In the genomic region with DNA sequence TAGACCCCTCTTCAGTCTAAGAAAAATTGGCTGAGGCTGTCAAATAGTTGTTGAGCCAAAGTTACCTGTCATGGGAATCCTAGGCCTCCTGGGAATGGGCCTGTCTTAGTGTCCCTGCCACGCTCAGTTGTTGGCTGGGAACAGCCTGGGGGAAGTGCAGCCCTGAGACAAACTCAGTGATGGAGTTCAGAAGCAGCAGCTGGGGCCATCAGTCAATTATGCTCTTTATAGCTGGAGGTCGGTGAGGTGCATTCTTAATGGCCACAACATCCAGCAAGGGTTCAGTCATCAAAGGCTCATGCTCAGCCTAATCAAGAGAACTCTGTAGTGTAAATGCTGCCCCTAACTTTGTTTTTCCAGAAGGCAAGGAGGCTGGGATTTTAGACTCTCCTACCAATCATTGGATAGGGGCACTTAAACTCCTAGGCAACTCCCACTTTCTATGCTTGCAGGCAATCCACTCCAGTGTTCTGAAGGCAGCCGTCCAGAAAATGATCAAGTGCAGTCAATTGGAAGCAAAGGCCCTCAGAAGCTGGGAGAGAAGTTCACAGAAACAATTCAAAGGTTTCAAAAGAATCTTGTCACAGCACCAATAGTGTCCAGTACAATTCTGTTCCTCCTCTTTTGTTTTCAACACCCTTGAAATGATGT, we compare ENCODE assay signal across 18 cellular contexts. TPM values are rescaled to one million over a fixed set of nuclear protein-coding genes. Genes with fewer than 3 reads are reported as not detected.
A peak's percentile ranks its signal among the peaks of the same experiment; 100 is the strongest.
DNase-seq lines count a peak whose midpoint lies in the region; TF ChIP-seq lines count a peak whose summit lies in the region.
"Had no signal": no experiment of that assay in that cellular context is flagged by ENCODE, and none has a peak within 500 bp of the region (broad histone marks: within the 10 kb centered on the region; RNA-seq: fewer than 3 reads in every experiment).

No MANE protein-coding gene starts in this region.

- H3K36me3 Mint-ChIP-seq in nephron (ENCODE audit: low read depth) = no peaks in the 10 kb centered on the region
- H3K36me3 Mint-ChIP-seq in immature natural killer cell = no peaks in the 10 kb centered on the region
- H3K36me3 Mint-ChIP-seq: IgD-negative memory B cell; stimulated activated naive B cell treated with anti-CD40 and anti-IgM and Interleukin-4, amounts not matched to agents 10 μg/mL and 1 μg/mL and 100 μg/mL, for 72 hours had no signal

- H3K9me3 ChIP-seq in SK-N-MC (ENCODE audit: low read depth, low read length) = no peaks in the 10 kb centered on the region
- no peaks in the 10 kb centered on the region for H3K9me3 ChIP-seq in left ventricle myocardium inferior (replicated peaks)
- H3K9me3 ChIP-seq: BLaER1, mucosa of descending colon, pancreas had no signal

- no peaks in the 10 kb centered on the region for H3K27me3 Mint-ChIP-seq in nephron (ENCODE audit: low read depth)
- peaks cover 0 to 8% (median 2%) of the 10 kb centered on the region in 3 donors for H3K27me3 Mint-ChIP-seq in immature natural killer cell (ENCODE audit: low read depth in 3 of 3)

- H3K27me3 ChIP-seq in left ventricle myocardium inferior (ENCODE audit: low read depth) = peaks cover 5% of the 10 kb centered on the region
- H3K27me3 ChIP-seq: BLaER1, pancreas had no signal

- DNase-seq in ELF-1 (ENCODE audit: low read depth, low spot score) (peak; percentile 29), NCI-H2029 (lab: John Stamatoyannopoulos, UW) (peak; percentile 73), SK-N-MC (ENCODE audit: low read depth, low spot score) (no peak), immature natural killer cell (no peak), ACHN (no peak), left ventricle myocardium inferior (no peak)
- DNase-seq: activated CD8-positive, alpha-beta T cell treated with anti-CD3 and anti-CD28 coated beads for 36 hours; cortex of kidney; mucosa of descending colon; NCI-H1694 treated with DMSO at 0.1 percent for 48 hours; pancreas; stimulated activated naive B cell treated with anti-CD40 and anti-IgM and Interleukin-4, amounts not matched to agents 10 μg/mL and 1 μg/mL and 100 μg/mL, for 72 hours had no signal

- in situ Hi-C loops in ACHN (cut with HindIII; ENCODE audit: low pct_ligation_motif_present, low pct_unique_long_range_greater_than_20kb, low sequenced_read_pairs) = loop anchor here (25.0 kb wide), 1 partner anchor 192 kb away; the partner anchor contains the start of gene CCDC190

- intact Hi-C loops in left ventricle myocardium inferior (cut with micrococcal nuclease) = no loop called here

- TF ChIP-seq CTCF in nephron (IDR thresholded peaks at IDR 0.05; ENCODE audit: unreplicated experiment in 3 of 3) (no peak), left ventricle myocardium inferior (IDR thresholded peaks at IDR 0.05; ENCODE audit: borderline replicate concordance) (no peak)

- H3K36me3 ChIP-seq in SK-N-MC (ENCODE audit: insufficient read depth, low read length) (no peaks in the 10 kb centered on the region), left ventricle myocardium inferior (no peaks in the 10 kb centered on the region)
- H3K36me3 ChIP-seq: BLaER1, pancreas had no signal

- no peaks in the 10 kb centered on the region for H3K4me1 ChIP-seq in left ventricle myocardium inferior
- H3K4me1 ChIP-seq: BLaER1, pancreas had no signal

- no peak overlapping the region for H3K9ac ChIP-seq in SK-N-MC (ENCODE audit: insufficient read length)
- H3K9ac ChIP-seq: BLaER1 had no signal

- H3K9me3 Mint-ChIP-seq in nephron (no peaks in the 10 kb centered on the region), immature natural killer cell (no peaks in the 10 kb centered on the region)
- H3K9me3 Mint-ChIP-seq: activated CD8-positive, alpha-beta T cell treated with anti-CD3 and anti-CD28 coated beads for 36 hours; activated T-helper 1 cell treated with anti-CD3 and anti-CD28 coated beads, Interleukin-12 subunit alpha, Interleukin-12 subunit beta, Interleukin-2, Interleukin-4 antibody, amounts not matched to agents 30 ng/mL and 10 ng/mL and 1 ng/mL, durations not matched to agents 14 hours and 24 hours and 36 hours; IgD-negative memory B cell had no signal

- H3K4me3 Mint-ChIP-seq in nephron = no peak overlapping the region
- H3K4me3 Mint-ChIP-seq in immature natural killer cell = no peak overlapping the region
- H3K4me3 Mint-ChIP-seq: activated CD8-positive, alpha-beta T cell treated with anti-CD3 and anti-CD28 coated beads for 36 hours; activated T-helper 1 cell treated with anti-CD3 and anti-CD28 coated beads, Interleukin-12 subunit alpha, Interleukin-12 subunit beta, Interleukin-2, Interleukin-4 antibody, amounts not matched to agents 30 ng/mL and 10 ng/mL and 1 ng/mL, durations not matched to agents 14 hours and 24 hours and 36 hours; IgD-negative memory B cell; stimulated activated naive B cell treated with anti-CD40 and anti-IgM and Interleukin-4, amounts not matched to agents 10 μg/mL and 1 μg/mL and 100 μg/mL, for 72 hours had no signal

- H3K4me1 Mint-ChIP-seq in nephron (peaks cover 19% of the 10 kb centered on the region), immature natural killer cell (no peaks in the 10 kb centered on the region)
- H3K4me1 Mint-ChIP-seq: IgD-negative memory B cell; stimulated activated naive B cell treated with anti-CD40 and anti-IgM and Interleukin-4, amounts not matched to agents 10 μg/mL and 1 μg/mL and 100 μg/mL, for 72 hours had no signal

- H3K27ac Mint-ChIP-seq in nephron (peak overlapping the region in 2 of 3 experiments; percentile 8 to 65), immature natural killer cell (no peak overlapping the region)
- H3K27ac Mint-ChIP-seq: activated CD8-positive, alpha-beta T cell treated with anti-CD3 and anti-CD28 coated beads for 36 hours; activated T-helper 1 cell treated with anti-CD3 and anti-CD28 coated beads, Interleukin-12 subunit alpha, Interleukin-12 subunit beta, Interleukin-2, Interleukin-4 antibody, amounts not matched to agents 30 ng/mL and 10 ng/mL and 1 ng/mL, durations not matched to agents 14 hours and 24 hours and 36 hours; IgD-negative memory B cell; stimulated activated naive B cell treated with anti-CD40 and anti-IgM and Interleukin-4, amounts not matched to agents 10 μg/mL and 1 μg/mL and 100 μg/mL, for 72 hours had no signal

- H3K4me3 ChIP-seq in SK-N-MC = no peak overlapping the region
- H3K4me3 ChIP-seq in left ventricle myocardium inferior = no peak overlapping the region
- H3K4me3 ChIP-seq: BLaER1, mucosa of descending colon, pancreas, smooth muscle cell had no signal

- peak overlapping the region; percentile 91 for H3K27ac ChIP-seq in SK-N-MC
- H3K27ac ChIP-seq in left ventricle myocardium inferior (replicated peaks) = no peak overlapping the region
- H3K27ac ChIP-seq: BLaER1, epithelial cell of prostate, pancreas had no signal

RNA-seq across cellular contexts. Expression of gene RGS4, which starts 15.0 kb away (rescaled TPM):
- polyA plus RNA-seq in immature natural killer cell = not detected
- total RNA-seq in left ventricle myocardium inferior = 3.2 TPM
- total RNA-seq: activated CD8-positive, alpha-beta T cell treated with anti-CD3 and anti-CD28 coated beads for 36 hours; activated T-helper 1 cell treated with anti-CD3 and anti-CD28 coated beads, Interleukin-12 subunit alpha, Interleukin-12 subunit beta, Interleukin-2, Interleukin-4 antibody, amounts not matched to agents 30 ng/mL and 10 ng/mL and 1 ng/mL, durations not matched to agents 14 hours and 24 hours and 36 hours had no signal
- polyA plus RNA-seq: IgD-negative memory B cell had no signal

Comparison
In these comparisons a context has a peak if more than half of its experiments do, and no peak if none do; other contexts are left out.
1. DNase-seq: peak in ELF-1 (single experiment) and NCI-H2029 (single experiment); none in SK-N-MC (single experiment), immature natural killer cell (0 of 3), ACHN (single experiment) and left ventricle myocardium inferior (single experiment).
2. H3K27ac Mint-ChIP-seq: peak in nephron (2 of 3); none in immature natural killer cell (0 of 6).